ENCODE assay signal across 1 cellular context in genomic region chr17:75046583-75047289, GRCh38.
TF ChIP-seq lines count a peak whose summit lies in the region.

Gene ATP5PD (minus strand): TSS chr17:75046969. CDS start chr17:75042650, 4,319 bp downstream.
Gene KCTD2 (plus strand): TSS chr17:75047225. CDS start chr17:75047251, 26 bp downstream.

TF ChIP-seq in GM12878, 131 proteins besides CTCF, POLR2A, EP300 and RAD21 (continued from another document):
- TF ChIP-seq RFX5 (IDR thresholded peaks at IDR 0.05; ENCODE audit: low read depth, low read length), result 0 out of 2 replicates have a peak, but pooled peaks have one; percentile 23
- no peak for TF ChIP-seq SIN3A (IDR thresholded peaks at IDR 0.05; ENCODE audit: low read depth, low read length)
- no peak for TF ChIP-seq EZH2 (IDR thresholded peaks at IDR 0.05; ENCODE audit: borderline replicate concordance, control insufficient read depth, low read depth, low read length)
- TF ChIP-seq POLR2AphosphoS5 (IDR thresholded peaks at IDR 0.05; ENCODE audit: low read length), result peak; percentile 92
TF ChIP-seq in GM12878: peak in this region for 55.
